In genomic region chr2:26330114-26330581, GRCh38 we compare ENCODE assay signal across 8 cellular contexts. TPM values are rescaled to one million over a fixed set of nuclear protein-coding genes. Genes with fewer than 3 reads are reported as not detected.
A peak's percentile ranks its signal among the peaks of the same experiment; 100 is the strongest.
DNase-seq lines count a peak whose midpoint lies in the region; ATAC-seq, FAIRE-seq and TF ChIP-seq lines count a peak whose summit lies in the region.

No MANE protein-coding gene starts in this region.

- TF ChIP-seq POLR2A in breast epithelium (IDR thresholded peaks at IDR 0.05), result no peak

- H3K4me3 ChIP-seq in WI38 (ENCODE audit: low read depth, low read length) (no peak overlapping the region), breast epithelium (no peak overlapping the region)

- no peaks in the 10 kb centered on the region for H3K36me3 ChIP-seq in breast epithelium

- CTCF ChIA-PET in GM10248 (lab: Yijun Ruan, JAX), result interaction anchor here (0.6 to 3.4 kb wide), 14 partner anchors 10 to 446 kb away, joined by 3 to 24 read pairs (median 4); partner anchors contain the start of genes ADGRF3 and SELENOI

- TF ChIP-seq CTCF in GM10248 (IDR thresholded peaks at IDR 0.05; ENCODE audit: control extremely low read depth, extremely low read depth, low read depth, missing control alignments) (peak; percentile 93), WI38 (IDR thresholded peaks at IDR 0.05; ENCODE audit: low read depth, low read length) (peak; percentile 90), breast epithelium (IDR thresholded peaks at IDR 0.05) (peak; percentile 77 to 94 (median 84))

- POLR2A ChIA-PET in GM10248 (lab: Yijun Ruan, JAX), result no interaction called here

- no peaks in the 10 kb centered on the region for H3K4me1 ChIP-seq in breast epithelium

- H3K27me3 ChIP-seq in breast epithelium, result no peaks in the 10 kb centered on the region

- ATAC-seq in HG03095 (IDR thresholded peaks at IDR 0.05; ENCODE audit: unreplicated experiment) (peak; percentile 90), HG03378 (IDR thresholded peaks at IDR 0.05; ENCODE audit: unreplicated experiment) (no peak)

- no peaks in the 10 kb centered on the region for H3K9me3 ChIP-seq in breast epithelium

- FAIRE-seq in islet of Langerhans (lab: Jason Lieb, UNC), result peak; percentile 70

- intact Hi-C loops in breast epithelium (cut with DNase I; ENCODE audit: low total_unique reads), result no loop called here

- no peak overlapping the region for H3K27ac ChIP-seq in breast epithelium

- peak; percentile 81 for DNase-seq in GM10248 (ENCODE audit: extremely low spot score)
- peak; percentile 61 to 78 for DNase-seq in NCI-H446 (lab: John Stamatoyannopoulos, UW)
- DNase-seq in breast epithelium (ENCODE audit: low spot score in 2 of 2), result peak; percentile 88 to 91
- DNase-seq in stimulated activated CD4-positive, alpha-beta T cell treated with anti-CD3 and anti-CD28 coated beads, Interleukin-1b, Interleukin-23, amount 100 ng/mL, for 1 hour (ENCODE audit: low read depth in 2 of 2), result peak; percentile 41 to 67

RNA-seq across cellular contexts. Expression of gene SELENOI, which starts 15.8 kb away (rescaled TPM):
- total RNA-seq in breast epithelium, result 10 to 100 TPM in 2 of 3 donors, 1 to 10 TPM in 1; 6.6 to 26.3 (median 17.4) TPM

RNA-seq across cellular contexts. Expression of gene ADGRF3, which starts 16.4 kb away (rescaled TPM):
- total RNA-seq in breast epithelium, result under 1 TPM in 1 of 3 donors, not detected in 2; under 0.01 TPM
